In the genomic region with DNA sequence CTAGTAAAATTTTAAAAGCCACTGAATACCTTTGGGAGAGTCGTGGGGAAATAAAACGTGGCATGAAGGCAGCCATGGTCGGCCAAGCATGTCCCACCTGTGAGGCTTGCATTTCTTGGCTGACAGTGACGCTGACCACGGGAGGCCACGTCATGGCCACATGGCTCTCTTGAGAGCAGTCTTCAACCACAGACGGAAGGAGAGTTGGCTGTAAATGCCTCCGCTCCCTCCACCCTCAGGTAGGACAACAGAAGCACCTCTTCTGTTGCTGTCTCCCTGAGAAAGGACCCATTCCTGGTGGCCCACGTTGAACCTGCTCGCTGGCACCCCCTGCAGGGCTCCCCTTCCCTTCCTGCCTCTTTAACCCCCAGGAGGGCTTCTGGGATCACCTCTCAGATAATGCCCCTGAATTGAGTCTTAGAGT, we compare ENCODE assay signal across 8 cellular contexts. TPM values are rescaled to one million over a fixed set of nuclear protein-coding genes. Genes with fewer than 3 reads are reported as not detected.
DNase-seq lines count a peak whose midpoint lies in the region; ATAC-seq, FAIRE-seq and TF ChIP-seq lines count a peak whose summit lies in the region.

No MANE protein-coding gene starts in this region.

- peak; percentile 65 for DNase-seq in activated CD8-positive, alpha-beta memory T cell treated with anti-CD3 and anti-CD28 coated beads for 24 hours
- no peak for DNase-seq in activated CD8-positive, alpha-beta memory T cell treated with anti-CD3 and anti-CD28 coated beads, Interleukin-2, amount 50 U/mL, for 4 hours
- DNase-seq in RCC 7860 (ENCODE audit: low spot score) (peak; percentile 84), glomerular visceral epithelial cell (ENCODE audit: extremely low spot score) (peak; percentile 90), transverse colon (peak; percentile 72), substantia nigra (lab: John Stamatoyannopoulos, UW) (no peak)

- peak; percentile 91 for FAIRE-seq in RCC 7860 (lab: Jason Lieb, UNC)

- H3K9me3 ChIP-seq in transverse colon (no peaks in the 10 kb centered on the region), gastroesophageal sphincter (no peaks in the 10 kb centered on the region)

- peak; percentile 33 to 66 (median 62) for TF ChIP-seq CTCF in transverse colon (IDR thresholded peaks at IDR 0.05)
- TF ChIP-seq CTCF in gastroesophageal sphincter (IDR thresholded peaks at IDR 0.05), result peak in 2 of 4 experiments; percentile 14 to 49

- H3K4me3 ChIP-seq in transverse colon (no peak overlapping the region), gastroesophageal sphincter (no peak overlapping the region)

- ATAC-seq in HG02642 (IDR thresholded peaks at IDR 0.05; ENCODE audit: poor library complexity, unreplicated experiment) (peak; percentile 57), gastroesophageal sphincter (no peak)

- in situ Hi-C loops in transverse colon (cut with MboI; ENCODE audit: low pct_ligation_motif_present in 1 of 4, low pct_unique_long_range_greater_than_20kb in 1 of 4, low sequenced_read_pairs in 3 of 4), result loop anchor here (5.0 to 25.0 kb wide), 4 partner anchors 53 to 146 kb away; a partner anchor contains a TSS

- peaks cover 0 to 18% (median 14%) of the 10 kb centered on the region in 4 donors for H3K4me1 ChIP-seq in transverse colon
- peaks cover 0 to 7% (median 0%) of the 10 kb centered on the region in 3 donors for H3K4me1 ChIP-seq in gastroesophageal sphincter

- TF ChIP-seq POLR2A in transverse colon (IDR thresholded peaks at IDR 0.05), result no peak
- no peak for TF ChIP-seq POLR2A in gastroesophageal sphincter (IDR thresholded peaks at IDR 0.05)

- intact Hi-C loops in transverse colon (cut with DNase I; ENCODE audit: low total_unique reads), result no loop called here

- H3K27ac ChIP-seq in transverse colon, result peak overlapping the region in 2 of 4 donors; percentile 26 to 41
- H3K27ac ChIP-seq in substantia nigra (ENCODE audit: low read depth, low read length, poor library complexity, severe bottlenecking), result no peak overlapping the region
- no peak overlapping the region for H3K27ac ChIP-seq in gastroesophageal sphincter

- H3K27me3 ChIP-seq in transverse colon (no peaks in the 10 kb centered on the region), gastroesophageal sphincter (no peaks in the 10 kb centered on the region)

- WGBS in transverse colon (ENCODE audit: low coverage in 1 of 2), 2 donors, result 32% methylated on average over 10 of the region's 10 CpGs; no CpG with 5 or more reads in 1 of the 2 donors
- WGBS in gastroesophageal sphincter (ENCODE audit: low coverage in 1 of 2), 2 donors, result 52 to 61% methylated on average over 4 to 9 of the region's 10 CpGs

- H3K36me3 ChIP-seq in transverse colon, result no peaks in the 10 kb centered on the region
- no peaks in the 10 kb centered on the region for H3K36me3 ChIP-seq in gastroesophageal sphincter

- no peak for TF ChIP-seq EP300 in transverse colon (IDR thresholded peaks at IDR 0.05; ENCODE audit: low read depth)
- TF ChIP-seq EP300 in gastroesophageal sphincter (IDR thresholded peaks at IDR 0.05), result no peak

RNA-seq across cellular contexts. Expression of a gene that starts 10.6 kb away (rescaled TPM):
- total RNA-seq in transverse colon (1 to 10 TPM in 3 of 4 donors, not detected in 1; 3.3 to 4.9 (median 4.1) TPM), gastroesophageal sphincter (10 to 100 TPM in 1 of 4 donors, 1 to 10 TPM in 3; 1.9 to 19.0 (median 4.8) TPM)

RNA-seq across cellular contexts. Expression of a gene that starts 11.1 kb away (rescaled TPM):
- 10 to 100 TPM in 3 of 4 donors, 1 to 10 TPM in 1; 9.4 to 40.4 (median 32.2) TPM for total RNA-seq in transverse colon
- 10 to 100 TPM; 58.4 to 76.2 (median 61.3) TPM for total RNA-seq in gastroesophageal sphincter

RNA-seq across cellular contexts. Expression of a gene that starts 22.1 kb away (rescaled TPM):
- total RNA-seq in transverse colon (10 to 100 TPM; 36.3 to 77.0 (median 58.9) TPM), gastroesophageal sphincter (1 to 10 TPM in 3 of 4 donors, under 1 TPM in 1; 0.62 to 3.7 (median 3.0) TPM)

RNA-seq across cellular contexts. Expression of a gene that starts 29.9 kb away (rescaled TPM):
- total RNA-seq in transverse colon (10 to 100 TPM in 2 of 4 donors, 1 to 10 TPM in 2; 3.0 to 15.1 (median 8.8) TPM), gastroesophageal sphincter (10 to 100 TPM; 15.2 to 31.6 (median 19.8) TPM)

Comparison
In these comparisons a context has a peak if more than half of its experiments do, and no peak if none do; other contexts are left out.
1. DNase-seq: peak in activated CD8-positive, alpha-beta memory T cell treated with anti-CD3 and anti-CD28 coated beads for 24 hours (single experiment), RCC 7860 (single experiment), glomerular visceral epithelial cell (single experiment) and transverse colon (single experiment); none in activated CD8-positive, alpha-beta memory T cell treated with anti-CD3 and anti-CD28 coated beads, Interleukin-2, amount 50 U/mL, for 4 hours (single experiment) and substantia nigra (0 of 49).
2. RNA of a gene that starts 22.1 kb away (total RNA-seq): 36.3 to 77.0 TPM in transverse colon; 0.62 to 3.7 TPM in gastroesophageal sphincter; every median in the first group is over 4 times any median in the second.